ENCODE assay signal across 15 cellular contexts in genomic region chr2:127646487-127647241, GRCh38. TPM values are rescaled to one million over a fixed set of nuclear protein-coding genes. Genes with fewer than 3 reads are reported as not detected.
A peak's percentile ranks its signal among the peaks of the same experiment; 100 is the strongest.
DNase-seq lines count a peak whose midpoint lies in the region; ATAC-seq and TF ChIP-seq lines count a peak whose summit lies in the region.
"Had no signal": no experiment of that assay in that cellular context is flagged by ENCODE, and none has a peak within 500 bp of the region (broad histone marks: within the 10 kb centered on the region; RNA-seq: fewer than 3 reads in every experiment).

No MANE protein-coding gene starts in this region.

- no peaks in the 10 kb centered on the region for H3K9me3 Mint-ChIP-seq in endodermal cell
- H3K9me3 Mint-ChIP-seq: CD4-positive, alpha-beta memory T cell; memory B cell had no signal

- peaks cover 3% of the 10 kb centered on the region for H3K4me1 Mint-ChIP-seq in endodermal cell

- intact Hi-C loops in mucosa of descending colon (cut with DNase I, micrococcal nuclease) (loop anchor here in 1 of 2 donors (10.0 kb wide), 1 partner anchor 48 kb away; no protein-coding TSS in a partner anchor), tibial artery (cut with DNase I; ENCODE audit: low total_unique reads) (no loop called here)

- TF ChIP-seq CTCF in endodermal cell (conservative IDR thresholded peaks at IDR 0.05) (no peak), mucosa of descending colon (IDR thresholded peaks at IDR 0.05) (no peak), tibial artery (IDR thresholded peaks at IDR 0.05) (no peak)

- peak overlapping the region; percentile 99 for H3K27ac ChIP-seq in KOPT-K1 (ENCODE audit: low read depth, low read length, poor library complexity, severe bottlenecking)
- H3K27ac ChIP-seq in endodermal cell (ENCODE audit: low read depth, low read length), result peak overlapping the region; percentile 70
- peak overlapping the region; percentile 71 to 75 for H3K27ac ChIP-seq in tibial artery
- H3K27ac ChIP-seq: parathyroid adenoma, VCaP had no signal

- DNase-seq in endodermal cell (no peak), mucosa of descending colon (peak in 2 of 3 donors; percentile 16 to 46), tibial artery (no peak), NCI-H2171 (lab: John Stamatoyannopoulos, UW) (no peak)
- no peak for DNase-seq in activated CD8-positive, alpha-beta memory T cell treated with anti-CD3 and anti-CD28 coated beads, Interleukin-2, amount 50 U/mL, for 4 hours
- DNase-seq: activated CD8-positive, alpha-beta memory T cell treated with anti-CD3 and anti-CD28 coated beads, Interleukin-2, amount 50 U/mL, for 48 hours had no signal

- no peaks in the 10 kb centered on the region for H3K36me3 ChIP-seq in KOPT-K1 (ENCODE audit: insufficient read depth, low read length)
- H3K36me3 ChIP-seq in endodermal cell (ENCODE audit: control insufficient read depth, insufficient read depth, low read length), result no peaks in the 10 kb centered on the region
- H3K36me3 ChIP-seq in mucosa of descending colon (ENCODE audit: low read depth), result no peaks in the 10 kb centered on the region
- H3K36me3 ChIP-seq in tibial artery, result peaks cover 5 to 41% (median 14%) of the 10 kb centered on the region in 3 donors

- H3K9ac ChIP-seq in endodermal cell (ENCODE audit: extremely low read depth, low read length, poor library complexity, severe bottlenecking), result no peak overlapping the region
- H3K9ac ChIP-seq: parathyroid adenoma had no signal

- peaks cover 2% of the 10 kb centered on the region for H3K27me3 Mint-ChIP-seq in endodermal cell (ENCODE audit: insufficient read depth)
- H3K27me3 Mint-ChIP-seq: activated naive CD8-positive, alpha-beta T cell; CD4-positive, alpha-beta memory T cell; memory B cell had no signal

- no peak overlapping the region for H3K27ac Mint-ChIP-seq in endodermal cell
- H3K27ac Mint-ChIP-seq: activated naive CD8-positive, alpha-beta T cell; CD4-positive, alpha-beta memory T cell had no signal

- no peak overlapping the region for H3K4me3 Mint-ChIP-seq in endodermal cell
- H3K4me3 Mint-ChIP-seq: activated naive CD8-positive, alpha-beta T cell; CD4-positive, alpha-beta memory T cell; memory B cell had no signal

- no peaks in the 10 kb centered on the region for H3K4me1 ChIP-seq in endodermal cell (ENCODE audit: control insufficient read depth, insufficient read depth, low read length)
- peaks cover 6% of the 10 kb centered on the region for H3K4me1 ChIP-seq in mucosa of descending colon (ENCODE audit: low read depth)
- peaks cover 9 to 82% (median 51%) of the 10 kb centered on the region in 4 donors for H3K4me1 ChIP-seq in tibial artery
- H3K4me1 ChIP-seq: parathyroid adenoma had no signal

- H3K27me3 ChIP-seq in endodermal cell (ENCODE audit: control insufficient read depth, insufficient read depth, low read length, poor library complexity, severe bottlenecking) (no peaks in the 10 kb centered on the region), tibial artery (no peaks in the 10 kb centered on the region)

- ATAC-seq in mucosa of descending colon, result no peak
- no peak for ATAC-seq in GM21528 (IDR thresholded peaks at IDR 0.05; ENCODE audit: low FRiP score, unreplicated experiment)

- H3K4me3 ChIP-seq in endodermal cell (ENCODE audit: low read length) (no peak overlapping the region), mucosa of descending colon (no peak overlapping the region), tibial artery (no peak overlapping the region)

- H3K9me3 ChIP-seq in KOPT-K1 (ENCODE audit: insufficient read depth, low read length, poor library complexity, severe bottlenecking) (no peaks in the 10 kb centered on the region), endodermal cell (ENCODE audit: control insufficient read depth, low read length) (no peaks in the 10 kb centered on the region), mucosa of descending colon (no peaks in the 10 kb centered on the region), tibial artery (no peaks in the 10 kb centered on the region)

- H3K36me3 Mint-ChIP-seq in endodermal cell (ENCODE audit: low read depth), result no peaks in the 10 kb centered on the region
- H3K36me3 Mint-ChIP-seq: activated naive CD8-positive, alpha-beta T cell; CD4-positive, alpha-beta memory T cell; memory B cell had no signal

- 91 to 94% methylated on average over 15 to 24 of the region's 24 CpGs for whole genome bisulfite sequencing in endodermal cell (ENCODE audit: insufficient coverage in 1 of 2, insufficient read length in 1 of 2), 2 experiments

RNA-seq across cellular contexts. Expression of gene GPR17, which starts 0.7 kb away (rescaled TPM):
- under 1 TPM in 1 of 2 donors, not detected in 1; 0.24 TPM for total RNA-seq in endodermal cell
- 5.0 TPM for polyA plus RNA-seq in endodermal cell (2013, experiment 1 of 2)
- 4.8 TPM for polyA plus RNA-seq in endodermal cell (2013, experiment 2 of 2)
- under 1 TPM in 1 of 3 donors, not detected in 2; 0.51 TPM for total RNA-seq in mucosa of descending colon
- total RNA-seq: CD4-positive, alpha-beta memory T cell; MCF 10A; SK-MEL-5 had no signal
- polyA plus RNA-seq: CD4-positive, alpha-beta memory T cell had no signal

RNA-seq across cellular contexts. Expression of gene LIMS2, which starts 28.7 kb away (rescaled TPM):
- total RNA-seq in endodermal cell (1 to 10 TPM; 3.9 to 9.8 TPM), mucosa of descending colon (100 to 1,000 TPM in 1 of 3 donors, 10 to 100 TPM in 2; 12.5 to 478 (median 29.9) TPM)
- 4.8 TPM for polyA plus RNA-seq in endodermal cell (2013, experiment 1 of 2)
- polyA plus RNA-seq in endodermal cell (2013, experiment 2 of 2), result 4.8 TPM
- total RNA-seq: MCF 10A had no signal

RNA-seq across cellular contexts. Expression of gene SFT2D3, which starts 54.6 kb away (rescaled TPM):
- total RNA-seq in endodermal cell, result 10 to 100 TPM in 1 of 2 donors, 1 to 10 TPM in 1; 5.5 to 10.1 TPM
- 16.1 TPM for polyA plus RNA-seq in endodermal cell (2013, experiment 1 of 2)
- polyA plus RNA-seq in endodermal cell (2013, experiment 2 of 2), result 14.3 TPM
- total RNA-seq in mucosa of descending colon, result 1 to 10 TPM; 5.1 to 8.8 (median 8.1) TPM

Comparison
In these comparisons a context has a peak if more than half of its experiments do, and no peak if none do; other contexts are left out.
1. DNase-seq: peak in mucosa of descending colon (2 of 3); none in endodermal cell (single experiment), tibial artery (0 of 2), activated CD8-positive, alpha-beta memory T cell treated with anti-CD3 and anti-CD28 coated beads, Interleukin-2, amount 50 U/mL, for 4 hours (single experiment) and NCI-H2171 (single experiment).
2. Peak in every context shown above with its lines, with median percentiles within 50 percentile points of each other: H3K27ac ChIP-seq.